7 cellular contexts compared by ENCODE assay signal in genomic region chr3:125742846-125743245, GRCh38.
A peak's percentile ranks its signal among the peaks of the same experiment; 100 is the strongest.
DNase-seq lines count a peak whose midpoint lies in the region; ATAC-seq and TF ChIP-seq lines count a peak whose summit lies in the region.
"Not testable (repeated sequence)": the region's sequence is repeated elsewhere in the genome, so short reads cannot be mapped to it uniquely, and the experiment has no call there.

No MANE protein-coding gene starts in this region.

- peak; percentile 77 for DNase-seq in EL
- peak; percentile 78 for DNase-seq in HFFc6
- peak; percentile 2 for DNase-seq in NCI-H460 (ENCODE audit: extremely low read depth, low read depth)
- DNase-seq in adrenal gland = peak in 4 of 7 donors; percentile 18 to 44 (median 34)
- DNase-seq in foreskin keratinocyte = peak; percentile 42 to 63

- not testable (repeated sequence) for H3K4me2 ChIP-seq in parathyroid adenoma (ENCODE audit: low read length)

- not testable (repeated sequence) for H3K9me3 Mint-ChIP-seq in HFFc6

- H3K27me3 ChIP-seq in adrenal gland; foreskin keratinocyte; parathyroid adenoma (ENCODE audit: control insufficient read depth, insufficient read depth, low read length): not testable (repeated sequence)

- TF ChIP-seq POLR2A in adrenal gland (IDR thresholded peaks at IDR 0.05) = not testable (repeated sequence)

- H3K27ac ChIP-seq in adrenal gland, foreskin keratinocyte, parathyroid adenoma: not testable (repeated sequence)

- H3K9me3 ChIP-seq in adrenal gland (replicated peaks in 1 of 3); parathyroid adenoma (ENCODE audit: control insufficient read depth, low read length): not testable (repeated sequence)

- H3K9ac ChIP-seq in parathyroid adenoma = not testable (repeated sequence)

- ATAC-seq in activated CD4-positive, CD25-positive, alpha-beta regulatory T cell treated with anti-CD3 and anti-CD28 coated beads, Interleukin-2, amount 50 U/mL, for 24 hours = peak; percentile 30 to 56
- not testable (repeated sequence) for ATAC-seq in foreskin keratinocyte

- peaks cover 15% of the 10 kb centered on the region for H3K4me1 Mint-ChIP-seq in HFFc6 (ENCODE audit: low read depth)

- H3K36me3 ChIP-seq in adrenal gland (replicated peaks in 1 of 2); parathyroid adenoma (ENCODE audit: control insufficient read depth, insufficient read depth, low read length): not testable (repeated sequence)

- WGBS in adrenal gland, 4 donors = 56 to 69% (median 66%) methylated on average over 2 to 3 of the region's 3 CpGs

- H3K27me3 Mint-ChIP-seq in HFFc6 (ENCODE audit: insufficient read depth) = peaks cover 15% of the 10 kb centered on the region; the same call in 1 of the 2 replicates

- intact Hi-C loops in adrenal gland (cut with DNase I) = not testable (repeated sequence)

- not testable (repeated sequence) for H3K4me3 ChIP-seq in adrenal gland; parathyroid adenoma (ENCODE audit: low read depth, low read length)

- not testable (repeated sequence) for H3K4me1 ChIP-seq in adrenal gland (replicated peaks in 1 of 2); foreskin keratinocyte; parathyroid adenoma

- peak overlapping the region; percentile 22 for H2AFZ ChIP-seq in parathyroid adenoma

- not testable (repeated sequence) for H3K79me2 ChIP-seq in parathyroid adenoma

- H3K27ac Mint-ChIP-seq in HFFc6 = not testable (repeated sequence)

- H3K36me3 Mint-ChIP-seq in HFFc6 (ENCODE audit: low read depth) = not testable (repeated sequence)

- TF ChIP-seq CTCF in HFFc6 (IDR thresholded peaks at IDR 0.05) (peak; percentile 73), foreskin keratinocyte (conservative IDR thresholded peaks at IDR 0.05) (peak; percentile 44), parathyroid adenoma (IDR thresholded peaks at IDR 0.05) (peak; percentile 32)
- not testable (repeated sequence) for TF ChIP-seq CTCF in adrenal gland (IDR thresholded peaks at IDR 0.05)

- H3K4me3 Mint-ChIP-seq in HFFc6 = not testable (repeated sequence)

Comparison
In these comparisons a context has a peak if more than half of its experiments do, and no peak if none do; other contexts are left out.
1. DNase-seq: peak in every context shown above with its lines; median percentile 78 in HFFc6; 77 in EL; 52 in foreskin keratinocyte; 34 in adrenal gland; 2 in NCI-H460.